Comparison of ENCODE assay signal across 7 cellular contexts in genomic region chr15:80970018-80970657, GRCh38. TPM values are rescaled to one million over a fixed set of nuclear protein-coding genes. Genes with fewer than 3 reads are reported as not detected.
DNase-seq lines count a peak whose midpoint lies in the region; ATAC-seq and TF ChIP-seq lines count a peak whose summit lies in the region.

No MANE protein-coding gene starts in this region.

- peak; percentile 72; the same call in 1 of the 2 replicates for TF ChIP-seq CTCF in GM12875 (IDR thresholded peaks at IDR 0.05; ENCODE audit: borderline replicate concordance, insufficient read depth, low read depth, low read length)
- TF ChIP-seq CTCF in cardiac muscle cell (IDR thresholded peaks at IDR 0.05; ENCODE audit: low read depth, low read length) = peak; percentile 65

- peaks cover 5% of the 10 kb centered on the region in 2 donors for H3K36me3 Mint-ChIP-seq in activated naive CD4-positive, alpha-beta T cell treated with anti-CD3 and anti-CD28 coated beads, Interleukin-2, amount 50 U/mL, for 72 hours

- H3K27ac ChIP-seq in cardiac muscle cell = no peak overlapping the region

- H3K4me1 ChIP-seq in cardiac muscle cell (ENCODE audit: low read depth) = peaks cover 3% of the 10 kb centered on the region

- ATAC-seq in activated naive CD4-positive, alpha-beta T cell treated with anti-CD3 and anti-CD28 coated beads, Interleukin-2, amount 50 U/mL, for 72 hours = peak; percentile 53 to 63
- ATAC-seq in GM21737 (IDR thresholded peaks at IDR 0.05; ENCODE audit: unreplicated experiment) = no peak

- H3K9me3 ChIP-seq in cardiac muscle cell (ENCODE audit: low read depth) = no peaks in the 10 kb centered on the region

- DNase-seq in M059J (ENCODE audit: low read depth) (peak; percentile 59), SKM-1 (lab: John Stamatoyannopoulos, UW; ENCODE audit: unreplicated experiment) (peak; percentile 56), cardiac muscle cell (ENCODE audit: low read depth in 1 of 2, low spot score in 1 of 2) (peak; percentile 76 to 78), retina (peak; percentile 75)
- DNase-seq in activated naive CD4-positive, alpha-beta T cell treated with anti-CD3 and anti-CD28 coated beads, Interleukin-2, amount 50 U/mL, for 72 hours (ENCODE audit: low spot score in 2 of 2) = peak in 1 of 2 donors; percentile 75

- no peaks in the 10 kb centered on the region for H3K36me3 ChIP-seq in cardiac muscle cell

- no peak overlapping the region for H3K27ac Mint-ChIP-seq in activated naive CD4-positive, alpha-beta T cell treated with anti-CD3 and anti-CD28 coated beads, Interleukin-2, amount 50 U/mL, for 72 hours

- no peaks in the 10 kb centered on the region for H3K27me3 ChIP-seq in cardiac muscle cell

- no peak overlapping the region for H3K4me3 ChIP-seq in GM12875 (ENCODE audit: low read depth, low read length)
- no peak overlapping the region for H3K4me3 ChIP-seq in cardiac muscle cell

- H3K9me3 Mint-ChIP-seq in activated naive CD4-positive, alpha-beta T cell treated with anti-CD3 and anti-CD28 coated beads, Interleukin-2, amount 50 U/mL, for 72 hours = no peaks in the 10 kb centered on the region

RNA-seq across cellular contexts. Expression of gene MESD, which starts 19.5 kb away (rescaled TPM):
- total RNA-seq in M059J (2014; rRNA removed; shearing (Covaris generic)) = 21.3 and 32.9 TPM in 2 replicates
- total RNA-seq in activated naive CD4-positive, alpha-beta T cell treated with anti-CD3 and anti-CD28 coated beads, Interleukin-2, amount 50 U/mL, for 72 hours = 10 to 100 TPM; 15.8 to 21.8 TPM
- 19.1 and 20.1 TPM in 2 replicates for total RNA-seq in cardiac muscle cell
- polyA plus RNA-seq in cardiac muscle cell = 25.3 and 35.8 TPM in 2 replicates

RNA-seq across cellular contexts. Expression of gene TLNRD1, which starts 30.6 kb away (rescaled TPM):
- 4.4 and 9.0 TPM in 2 replicates for total RNA-seq in M059J (2014; rRNA removed; shearing (Covaris generic))
- total RNA-seq in activated naive CD4-positive, alpha-beta T cell treated with anti-CD3 and anti-CD28 coated beads, Interleukin-2, amount 50 U/mL, for 72 hours = 10 to 100 TPM in 1 of 2 donors, 1 to 10 TPM in 1; 9.4 to 15.7 TPM
- 29.2 and 41.8 TPM in 2 replicates for total RNA-seq in cardiac muscle cell
- 14.4 and 25.3 TPM in 2 replicates for polyA plus RNA-seq in cardiac muscle cell
